In genomic region chr7:69204936-69205335, GRCh38 we compare ENCODE assay signal across 19 cellular contexts.
DNase-seq lines count a peak whose midpoint lies in the region; ATAC-seq and TF ChIP-seq lines count a peak whose summit lies in the region.
"Had no signal": no experiment of that assay in that cellular context is flagged by ENCODE, and none has a peak within 500 bp of the region (broad histone marks: within the 10 kb centered on the region; RNA-seq: fewer than 3 reads in every experiment).

No MANE protein-coding gene starts in this region.

- no peaks in the 10 kb centered on the region for H3K4me1 ChIP-seq in HEK293 (ENCODE audit: control insufficient read depth, insufficient read depth, low read length)
- no peaks in the 10 kb centered on the region for H3K4me1 ChIP-seq in mesenchymal stem cell (ENCODE audit: control insufficient read depth, insufficient read depth, low read depth, low read length)
- H3K4me1 ChIP-seq: SJSA1 had no signal

- no peak overlapping the region for H3K4me2 ChIP-seq in mesenchymal stem cell (ENCODE audit: low read length, poor library complexity, severe bottlenecking)
- H3K4me2 ChIP-seq: GM23338 had no signal

- H3K27me3 ChIP-seq in mesenchymal stem cell (ENCODE audit: control insufficient read depth in 1 of 2, insufficient read depth in 1 of 2, low read length in 2 of 2): no peaks in the 10 kb centered on the region
- H3K27me3 ChIP-seq: SJSA1 had no signal

- no peak overlapping the region for H2AK5ac ChIP-seq in mesenchymal stem cell (ENCODE audit: low read length, severe bottlenecking)

- H2AFZ ChIP-seq in mesenchymal stem cell (ENCODE audit: low read depth, low read length): no peak overlapping the region
- H2AFZ ChIP-seq: GM23338 had no signal

- no peak overlapping the region for H3K27ac ChIP-seq in HEK293 (ENCODE audit: extremely low read depth, low read depth, low read length)
- no peak overlapping the region for H3K27ac ChIP-seq in mesenchymal stem cell (ENCODE audit: low read length, poor library complexity, severe bottlenecking)
- H3K27ac ChIP-seq: C4-2B, HL-60, RWPE1, SJSA1 had no signal

- H3K36me3 ChIP-seq in HEK293 (ENCODE audit: control insufficient read depth in 2 of 2, insufficient read depth in 1 of 2, low read length in 2 of 2) (no peaks in the 10 kb centered on the region), mesenchymal stem cell (ENCODE audit: control insufficient read depth in 1 of 2, insufficient read depth in 2 of 2, low read depth in 1 of 2, low read length in 2 of 2) (no peaks in the 10 kb centered on the region)
- H3K36me3 ChIP-seq: SJSA1 had no signal

- H3K4ac ChIP-seq in mesenchymal stem cell (ENCODE audit: low read depth in 1 of 2, low read length in 2 of 2): no peak overlapping the region

- H4K91ac ChIP-seq in mesenchymal stem cell (ENCODE audit: low read length): no peak overlapping the region

- no peak overlapping the region for H3K23ac ChIP-seq in mesenchymal stem cell (ENCODE audit: low read length in 2 of 2)

- no peak for TF ChIP-seq CTCF in HEK293 (tag by site-specific recombination; IDR thresholded peaks at IDR 0.05)

- H3K79me1 ChIP-seq in mesenchymal stem cell (replicated peaks; ENCODE audit: low read length, poor library complexity, severe bottlenecking): no peaks in the 10 kb centered on the region

- H3K9ac ChIP-seq in mesenchymal stem cell (ENCODE audit: low read length): peak overlapping the region; percentile 72

- no peak overlapping the region for H2BK15ac ChIP-seq in mesenchymal stem cell (ENCODE audit: low read depth, poor library complexity, severe bottlenecking)

- no peak for ATAC-seq in HG02884 (IDR thresholded peaks at IDR 0.05; ENCODE audit: unreplicated experiment)
- ATAC-seq: GM12878, GM23338, K562 had no signal

- H3K14ac ChIP-seq in mesenchymal stem cell (ENCODE audit: low read length in 2 of 2): no peak overlapping the region

- POLR2A ChIA-PET in HEK293 (lab: Yijun Ruan, JAX): no interaction called here

- H2BK12ac ChIP-seq in mesenchymal stem cell (ENCODE audit: low read length in 2 of 2): no peak overlapping the region

- DNase-seq in AG20443 (ENCODE audit: low spot score) (peak; percentile 32), NCI-H69 (lab: John Stamatoyannopoulos, UW) (peak; percentile 66), mesenchymal stem cell (no peak), GM19238 (ENCODE audit: insufficient read length, low spot score) (no peak), cortex of kidney (lab: John Stamatoyannopoulos, UW) (no peak)
- DNase-seq: DMS53, NCI-H1092 treated with DMSO at 0.1 percent for 48 hours, NCI-H1930, NCI-H446, NCI-H82 had no signal

- H2BK120ac ChIP-seq in mesenchymal stem cell (ENCODE audit: low read depth, low read length): no peak overlapping the region

- H2BK5ac ChIP-seq in mesenchymal stem cell (ENCODE audit: low read depth, low read length, poor library complexity, severe bottlenecking): no peak overlapping the region

- 80% methylated on average over 1 of the region's 3 CpGs for WGBS in mesenchymal stem cell

- H3K18ac ChIP-seq in mesenchymal stem cell (ENCODE audit: low read depth in 1 of 2, low read length in 2 of 2): no peak overlapping the region

- H3K9me3 ChIP-seq in HEK293 (ENCODE audit: control insufficient read depth, insufficient read depth, low read depth, low read length): no peaks in the 10 kb centered on the region
- H3K9me3 ChIP-seq in mesenchymal stem cell (ENCODE audit: control insufficient read depth, low read length): no peaks in the 10 kb centered on the region
- H3K9me3 ChIP-seq: SJSA1 had no signal

- CTCF ChIA-PET in HEK293 (lab: Yijun Ruan, JAX): no interaction called here

- H3K4me3 ChIP-seq in HEK293 (ENCODE audit: low read depth, low read length): no peak overlapping the region
- no peak overlapping the region for H3K4me3 ChIP-seq in mesenchymal stem cell (ENCODE audit: insufficient read depth in 1 of 2, low read depth in 1 of 2, low read length in 2 of 2)
- H3K4me3 ChIP-seq: GM12878, GM23338, K562, SJSA1 had no signal

- no peak overlapping the region for H4K8ac ChIP-seq in mesenchymal stem cell (ENCODE audit: low read length)

TF ChIP-seq in HEK293, 187 proteins besides CTCF, POLR2A, EP300 and RAD21:
- TF ChIP-seq YY1 (tag by site-specific recombination; IDR thresholded peaks at IDR 0.05) (no peak), ZNF645 (tag by site-specific recombination; IDR thresholded peaks at IDR 0.05) (no peak), ZNF768 (tag by site-specific recombination; IDR thresholded peaks at IDR 0.05) (no peak), ZNF112 (tag by site-specific recombination; IDR thresholded peaks at IDR 0.05) (no peak), ZNF510 (tag by site-specific recombination; IDR thresholded peaks at IDR 0.05; ENCODE audit: insufficient replicate concordance) (peak; percentile 48), ZNF362 (tag by site-specific recombination; IDR thresholded peaks at IDR 0.05) (no peak), ZNF311 (tag by site-specific recombination; IDR thresholded peaks at IDR 0.05; ENCODE audit: borderline replicate concordance) (no peak)

Comparison
In these comparisons a context has a peak if more than half of its experiments do, and no peak if none do; other contexts are left out.
1. DNase-seq: peak in AG20443 (single experiment) and NCI-H69 (single experiment); none in mesenchymal stem cell (single experiment), GM19238 (single experiment) and cortex of kidney (single experiment).